In genomic region chr9:76904661-76905457, GRCh38 we compare ENCODE assay signal across 10 cellular contexts. TPM values are rescaled to one million over a fixed set of nuclear protein-coding genes. Genes with fewer than 3 reads are reported as not detected.
DNase-seq lines count a peak whose midpoint lies in the region; ATAC-seq, FAIRE-seq and TF ChIP-seq lines count a peak whose summit lies in the region.
"Had no signal": no experiment of that assay in that cellular context is flagged by ENCODE, and none has a peak within 500 bp of the region (broad histone marks: within the 10 kb centered on the region; RNA-seq: fewer than 3 reads in every experiment).

No MANE protein-coding gene starts in this region.

- FAIRE-seq in A204.1 (lab: Jason Lieb, UNC), result peak; percentile 86

- H3K27ac Mint-ChIP-seq in endothelial cell (ENCODE audit: unreplicated experiment) (no peak overlapping the region), neural crest cell (ENCODE audit: unreplicated experiment) (no peak overlapping the region)
- H3K27ac Mint-ChIP-seq: activated naive CD8-positive, alpha-beta T cell had no signal

- H3K27ac ChIP-seq in A673 (ENCODE audit: low read depth, low read length, poor library complexity, severe bottlenecking), result no peak overlapping the region

- H3K4me1 Mint-ChIP-seq in endothelial cell (ENCODE audit: unreplicated experiment) (peaks cover 15% of the 10 kb centered on the region), neural crest cell (peaks cover 19% of the 10 kb centered on the region)

- intact Hi-C loops in A673 (cut with micrococcal nuclease; ENCODE audit: unreplicated experiment), result no loop called here

- H3K36me3 Mint-ChIP-seq in endothelial cell (ENCODE audit: low read depth, unreplicated experiment) (no peaks in the 10 kb centered on the region), neural crest cell (ENCODE audit: low read depth) (no peaks in the 10 kb centered on the region)
- H3K36me3 Mint-ChIP-seq: activated naive CD8-positive, alpha-beta T cell had no signal

- H3K4me3 Mint-ChIP-seq in endothelial cell (ENCODE audit: unreplicated experiment) (peak overlapping the region; percentile 86), neural crest cell (peak overlapping the region; percentile 89)
- H3K4me3 Mint-ChIP-seq: activated naive CD8-positive, alpha-beta T cell had no signal

- peak; percentile 21 for DNase-seq in NCI-H2029 (lab: John Stamatoyannopoulos, UW)
- no peak for DNase-seq in endothelial cell (ENCODE audit: low spot score)
- no peak for DNase-seq in neural crest cell (ENCODE audit: low read depth, low spot score)
- no peak for DNase-seq in stimulated activated naive CD4-positive, alpha-beta T cell treated with Interleukin-2 at 50 U/mL for 16 hours (lab: John Stamatoyannopoulos, UW)
- no peak for DNase-seq in A673 (ENCODE audit: low spot score)
- DNase-seq: NCI-H446 treated with DMSO at 0.1 percent for 48 hours had no signal

- H3K4me1 ChIP-seq in A673 (ENCODE audit: insufficient read depth, low read length, poor library complexity, severe bottlenecking), result no peaks in the 10 kb centered on the region

- no peak overlapping the region for H3K4me3 ChIP-seq in A673 (ENCODE audit: low read depth, low read length, poor library complexity, severe bottlenecking)

- ATAC-seq in GM21786 (IDR thresholded peaks at IDR 0.05; ENCODE audit: unreplicated experiment) (no peak), GM19023 (IDR thresholded peaks at IDR 0.05; ENCODE audit: unreplicated experiment) (no peak)

- no peaks in the 10 kb centered on the region for H3K9me3 ChIP-seq in A673 (ENCODE audit: low read depth, low read length, poor library complexity, severe bottlenecking)

- no TSS peak for BruUV-seq in A673 (replicated peaks; lab: Mats Ljungman, UMichigan)

- CTCF ChIA-PET in A673 (lab: Charles Lee), result no interaction called here

- H3K27me3 ChIP-seq in A673 (replicated peaks; ENCODE audit: insufficient read depth, low read depth, low read length, poor library complexity), result peaks cover 86% of the 10 kb centered on the region

- H3K27me3 Mint-ChIP-seq in endothelial cell (ENCODE audit: unreplicated experiment) (peaks cover 12% of the 10 kb centered on the region), neural crest cell (ENCODE audit: low read depth) (peaks cover 92% of the 10 kb centered on the region)

- TF ChIP-seq CTCF in endothelial cell (IDR thresholded peaks at IDR 0.05; ENCODE audit: unreplicated experiment) (no peak), neural crest cell (conservative IDR thresholded peaks at IDR 0.05) (no peak), A673 (conservative IDR thresholded peaks at IDR 0.05; ENCODE audit: low read depth, low read length) (no peak)

- H3K9me3 Mint-ChIP-seq in endothelial cell (ENCODE audit: unreplicated experiment) (no peaks in the 10 kb centered on the region), neural crest cell (no peaks in the 10 kb centered on the region)

- H3K36me3 ChIP-seq in A673 (ENCODE audit: insufficient read depth, low read length, poor library complexity, severe bottlenecking), result no peaks in the 10 kb centered on the region

- POLR2A ChIA-PET in A673 (lab: Charles Lee; ENCODE audit: low non-redundant PET), result no interaction called here

RNA-seq across cellular contexts. Expression of gene PRUNE2, which starts 1.1 kb away (rescaled TPM):
- total RNA-seq in endothelial cell (ENCODE audit: unreplicated experiment) (6.7 TPM), neural crest cell (4.3 and 5.4 TPM in 2 replicates), A673 (2021) (not detected in 2 replicates)
